ENCODE assay signal across 8 cellular contexts in the genomic region with DNA sequence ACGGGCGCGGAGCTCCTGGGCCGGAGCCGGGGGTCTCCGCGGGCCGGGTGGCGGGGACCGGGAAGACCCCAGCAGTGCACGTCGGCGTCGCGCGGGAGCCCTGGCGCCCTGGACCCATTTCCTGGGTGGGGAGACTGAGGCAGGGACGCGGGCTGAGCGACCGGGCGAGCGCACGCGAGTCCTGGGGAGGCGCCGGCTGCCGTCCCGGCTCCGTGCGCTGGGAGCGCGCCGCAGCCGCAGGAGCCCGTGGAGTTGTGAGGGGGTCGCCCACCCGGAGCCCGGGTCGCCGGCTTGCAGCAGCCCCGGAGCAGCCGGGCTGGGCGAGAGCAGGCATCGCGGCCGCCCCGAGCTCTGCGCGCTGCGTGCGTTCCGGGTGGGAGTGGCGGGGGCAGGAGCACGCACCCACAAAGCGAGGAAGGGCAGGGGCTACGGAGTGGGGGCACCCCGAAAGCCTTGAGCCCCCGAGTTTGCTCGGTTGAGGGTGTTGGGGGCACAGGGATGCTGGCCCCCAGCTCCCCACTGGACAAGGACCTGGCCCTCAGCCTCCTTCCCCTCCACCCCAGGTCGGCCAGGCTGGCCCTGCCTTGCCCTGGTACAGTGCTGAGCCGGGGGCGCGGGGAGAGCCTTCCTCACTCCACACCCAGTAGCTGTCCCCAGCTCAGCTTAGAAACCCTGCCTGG. TPM values are rescaled to one million over a fixed set of nuclear protein-coding genes. Genes with fewer than 3 reads are reported as not detected.
A peak's percentile ranks its signal among the peaks of the same experiment; 100 is the strongest.
DNase-seq lines count a peak whose midpoint lies in the region; ATAC-seq, FAIRE-seq and TF ChIP-seq lines count a peak whose summit lies in the region.

No MANE protein-coding gene starts in this region.

- no peaks in the 10 kb centered on the region for H3K9me3 Mint-ChIP-seq in CD4-positive, alpha-beta memory T cell
- no peaks in the 10 kb centered on the region for H3K9me3 Mint-ChIP-seq in type B pancreatic cell

- no peak overlapping the region for H3K27ac ChIP-seq in CD4-positive, alpha-beta memory T cell (ENCODE audit: low read depth, low read length)
- H3K27ac ChIP-seq in HL-60 (replicated peaks) = no peak overlapping the region
- no peak overlapping the region; the same call in 2 of the 3 replicates for H3K27ac ChIP-seq in K562 (ENCODE audit: extremely low read depth, low read depth, low read length)
- no peak overlapping the region for H3K27ac ChIP-seq in Karpas-422 (ENCODE audit: low read length)

- no peak for TF ChIP-seq CTCF in HL-60 (IDR thresholded peaks at IDR 0.05; ENCODE audit: insufficient read depth, low read length)
- TF ChIP-seq CTCF in K562 (IDR thresholded peaks at IDR 0.05 in 2 of 3, conservative IDR thresholded peaks at IDR 0.05 in 1 of 3; ENCODE audit: insufficient read depth in 2 of 3, low read depth in 1 of 3, low read length in 3 of 3) = no peak
- TF ChIP-seq CTCF in lower leg skin (IDR thresholded peaks at IDR 0.05) = no peak
- TF ChIP-seq CTCF in type B pancreatic cell (conservative IDR thresholded peaks at IDR 0.05) = no peak

- H3K27me3 Mint-ChIP-seq in CD4-positive, alpha-beta memory T cell = peaks cover 43 to 47% of the 10 kb centered on the region in 2 donors
- H3K27me3 Mint-ChIP-seq in type B pancreatic cell = peaks cover 51% of the 10 kb centered on the region

- peak overlapping the region in 7 of 8 donors; percentile 44 to 81 (median 66) for H3K4me3 Mint-ChIP-seq in CD4-positive, alpha-beta memory T cell
- peak overlapping the region; percentile 80 for H3K4me3 Mint-ChIP-seq in type B pancreatic cell

- TSS peak; percentile 65 for BruUV-seq in K562 (replicated peaks; lab: Mats Ljungman, UMichigan)

- under 1% methylated on average over 25 of the region's 64 CpGs for WGBS in K562 (ENCODE audit: insufficient coverage, low coverage, missing lambda C conversion rate)
- WGBS in lower leg skin, 2 donors = 1 to 2% methylated on average over 26 to 39 of the region's 64 CpGs

- ATAC-seq in K562 = peak; percentile 10; the same call in 1 of the 3 replicates

- no peaks in the 10 kb centered on the region for H3K9me3 ChIP-seq in CD4-positive, alpha-beta memory T cell (ENCODE audit: control insufficient read depth in 1 of 2, low read length in 2 of 2)
- H3K9me3 ChIP-seq in K562 (replicated peaks; ENCODE audit: control insufficient read depth, insufficient read depth, low read depth, low read length) (no peaks in the 10 kb centered on the region), Karpas-422 (ENCODE audit: low read length) (no peaks in the 10 kb centered on the region)

- no peaks in the 10 kb centered on the region for H3K9me1 ChIP-seq in K562 (ENCODE audit: control insufficient read depth, insufficient read depth, low read length)

- H3K9ac ChIP-seq in K562 (ENCODE audit: insufficient read depth in 1 of 2, low read depth in 2 of 2, low read length in 2 of 2) (peak overlapping the region; percentile 47 to 92), Karpas-422 (ENCODE audit: low read length) (no peak overlapping the region)

- TF ChIP-seq POLR2A in K562 (conservative IDR thresholded peaks at IDR 0.05) = no peak
- no peak for TF ChIP-seq POLR2A in lower leg skin (IDR thresholded peaks at IDR 0.05)

- H3K9me2 ChIP-seq in Karpas-422 (replicated peaks; ENCODE audit: insufficient read depth, low read length) = no peaks in the 10 kb centered on the region

- intact Hi-C loops in CD4-positive, alpha-beta memory T cell (cut with micrococcal nuclease) = no loop called here
- intact Hi-C loops in K562 (cut with micrococcal nuclease) = loop anchor here (10.0 kb wide), 1 partner anchor 914 kb away; no protein-coding TSS in a partner anchor
- intact Hi-C loops in lower leg skin (cut with DNase I; ENCODE audit: low total_unique reads) = no loop called here

- in situ Hi-C loops in K562 (cut with MboI) = loop anchor here (10.0 kb wide), 1 partner anchor 904 kb away; no protein-coding TSS in a partner anchor

- H2AFZ ChIP-seq in K562 (ENCODE audit: low read depth, low read length) (peak overlapping the region; percentile 25), Karpas-422 (ENCODE audit: low read length) (no peak overlapping the region)

- no peak for FAIRE-seq in K562 (lab: Jason Lieb, UNC)

- H4K20me1 ChIP-seq in K562 (replicated peaks; ENCODE audit: control insufficient read depth, insufficient read depth, low read length) (0 out of 2 replicates have a peak, but pooled peaks cover 17% of the 10 kb centered on the region), Karpas-422 (ENCODE audit: insufficient read depth, low read depth, low read length) (no peaks in the 10 kb centered on the region)

- no peak for TF ChIP-seq EP300 in K562 (IDR thresholded peaks at IDR 0.05; ENCODE audit: low read length)

- no peaks in the 10 kb centered on the region for H3K36me3 ChIP-seq in CD4-positive, alpha-beta memory T cell (ENCODE audit: insufficient read depth, low read length)
- H3K36me3 ChIP-seq in K562 (ENCODE audit: control insufficient read depth, insufficient read depth, low read length) (no peaks in the 10 kb centered on the region), Karpas-422 (ENCODE audit: insufficient read depth, low read length) (no peaks in the 10 kb centered on the region)

- no peak overlapping the region for H3K27ac Mint-ChIP-seq in CD4-positive, alpha-beta memory T cell
- no peak overlapping the region for H3K27ac Mint-ChIP-seq in type B pancreatic cell

- CTCF ChIA-PET in CD4-positive, alpha-beta memory T cell (lab: Charles Lee; ENCODE audit: partially characterized antibody) = no interaction called here
- CTCF ChIA-PET in K562 (lab: Yijun Ruan, JAX; ENCODE audit: low intra/inter-chr PET ratio) = interaction anchor here (0.5 to 2.1 kb wide), 3 partner anchors 122 to 725 kb away, joined by 3 to 11 read pairs (median 4); no protein-coding TSS in a partner anchor

- POLR2A ChIA-PET in CD4-positive, alpha-beta memory T cell (lab: Charles Lee; ENCODE audit: partially characterized antibody) = no interaction called here
- POLR2A ChIA-PET in K562 (lab: Yijun Ruan, JAX) = interaction anchor here (0.9 to 1.0 kb wide), 2 partner anchors 11 to 15 kb away, joined by 3 read pairs; no protein-coding TSS in a partner anchor

- no peaks in the 10 kb centered on the region for H3K36me3 Mint-ChIP-seq in CD4-positive, alpha-beta memory T cell
- H3K36me3 Mint-ChIP-seq in type B pancreatic cell = no peaks in the 10 kb centered on the region

- H3K79me2 ChIP-seq in K562 (ENCODE audit: control insufficient read depth, insufficient read depth, low read length) (peaks cover 21% of the 10 kb centered on the region), Karpas-422 (ENCODE audit: low read length) (no peaks in the 10 kb centered on the region)

- no peak for DNase-seq in CD4-positive, alpha-beta memory T cell
- DNase-seq in HL-60 (ENCODE audit: low read depth in 1 of 2, low spot score in 1 of 2) (no peak), K562 (ENCODE audit: extremely low read depth in 1 of 4, low spot score in 3 of 4) (peak in 2 of 4 experiments; percentile 52 to 55), lower leg skin (ENCODE audit: low spot score in 2 of 2) (no peak), type B pancreatic cell (ENCODE audit: extremely low spot score, unreplicated experiment) (peak; percentile 72), putamen (ENCODE audit: low spot score) (no peak), Karpas-422 (no peak), NCI-H82 treated with DMSO at 0.1 percent for 48 hours (lab: John Stamatoyannopoulos, UW; ENCODE audit: unreplicated experiment) (no peak)

- peaks cover 2 to 13% (median 12%) of the 10 kb centered on the region in 4 donors for H3K4me1 Mint-ChIP-seq in CD4-positive, alpha-beta memory T cell
- peaks cover 5% of the 10 kb centered on the region for H3K4me1 Mint-ChIP-seq in type B pancreatic cell (ENCODE audit: unreplicated experiment)

- H3K4me2 ChIP-seq in K562 (ENCODE audit: insufficient read depth, low read length) (peak overlapping the region; percentile 63), Karpas-422 (ENCODE audit: low read depth, low read length, poor library complexity, severe bottlenecking) (no peak overlapping the region)

- H3K27me3 ChIP-seq in CD4-positive, alpha-beta memory T cell (ENCODE audit: insufficient read depth, low read length) = peaks cover 28% of the 10 kb centered on the region
- H3K27me3 ChIP-seq in HL-60 (ENCODE audit: insufficient read depth, poor library complexity, severe bottlenecking) (peaks cover 53% of the 10 kb centered on the region), K562 (ENCODE audit: control insufficient read depth in 2 of 2, insufficient read depth in 2 of 2, low read length in 2 of 2) (peaks cover 10 to 30% of the 10 kb centered on the region in 2 experiments; a peak in 4 of 5 replicates), Karpas-422 (ENCODE audit: low read length) (no peaks in the 10 kb centered on the region)

- no peak for TF ChIP-seq RAD21 in K562 (CRISPR knock-in tag; conservative IDR thresholded peaks at IDR 0.05 in 1 of 2, IDR thresholded peaks at IDR 0.05 in 1 of 2)

- peaks cover 22% of the 10 kb centered on the region for H3K4me1 ChIP-seq in CD4-positive, alpha-beta memory T cell (ENCODE audit: insufficient read depth, low read length)
- peaks cover 12 to 58% of the 10 kb centered on the region in 2 experiments; a peak in 4 of 5 replicates for H3K4me1 ChIP-seq in K562 (replicated peaks in 1 of 2; ENCODE audit: control insufficient read depth in 2 of 2, insufficient read depth in 2 of 2, low read length in 2 of 2)
- H3K4me1 ChIP-seq in Karpas-422 (ENCODE audit: low read length) = no peaks in the 10 kb centered on the region

- H3K4me3 ChIP-seq in CD4-positive, alpha-beta memory T cell (ENCODE audit: low read length in 2 of 2) = no peak overlapping the region
- H3K4me3 ChIP-seq in HL-60 (replicated peaks; ENCODE audit: insufficient read depth, low read length) (peak overlapping the region; percentile 71), K562 (peak overlapping the region; percentile 54), lower leg skin (ENCODE audit: low read depth, poor library complexity, severe bottlenecking) (peak overlapping the region; percentile 35), Karpas-422 (ENCODE audit: low read length) (no peak overlapping the region)

RNA-seq across cellular contexts. Expression of a gene that starts 0.6 kb away (rescaled TPM):
- total RNA-seq in CD4-positive, alpha-beta memory T cell = under 1 TPM; 0.32 to 0.94 TPM
- not detected for polyA plus RNA-seq in CD4-positive, alpha-beta memory T cell
- 65.7 and 167 TPM in 2 replicates for total RNA-seq in K562 (2011; cell fraction: chromatin; rRNA removed; ENCODE audit: low replicate concordance)
- 84.0 and 92.2 TPM in 2 replicates for total RNA-seq in K562 (2011; cell fraction: nucleolus; rRNA removed)
- 68.9 and 73.7 TPM in 2 replicates for total RNA-seq in K562 (2011; cell fraction: nucleoplasm; rRNA removed)
- 12.7 and 17.5 TPM in 2 replicates for total RNA-seq in K562 (2014; rRNA removed)
- total RNA-seq in K562 (2014; rRNA removed; fragmentation: Illumina TruSeq; extraction: Trizol) = 0.93 and 1.1 TPM in 2 replicates
- total RNA-seq in K562 (2015; rRNA removed; fragmentation: Illumina TruSeq; extraction: Trizol) = 4.0 and 4.6 TPM in 2 replicates
- total RNA-seq in K562 (2021) = 18.0 and 20.1 TPM in 2 replicates
- polyA plus RNA-seq in K562 (2011; rRNA removed) = 17.1 and 57.8 TPM in 2 replicates
- 29.3 and 39.3 TPM in 2 replicates for polyA plus RNA-seq in K562 (2011; cell fraction: cytosol; rRNA removed)
- polyA plus RNA-seq in K562 (2011; cell fraction: nucleus; rRNA removed) = 170 and 193 TPM in 2 replicates
- polyA plus RNA-seq in K562 (2012) = 17.2 and 26.5 TPM in 2 replicates
- polyA plus RNA-seq in K562 (2014; fragmentation: Illumina TruSeq; extraction: Trizol) = 5.0 and 11.6 TPM in 2 replicates
- not detected for polyA plus RNA-seq in K562 (2014; fragmentation: Nextera tagmentation; extraction: Ambion mirVana)
- polyA plus RNA-seq in K562 (2014; rRNA removed) = 21.2 and 24.1 TPM in 2 replicates
- 4.9 and 7.1 TPM in 2 replicates for polyA minus RNA-seq in K562 (2011; rRNA and poly(A)+ RNA removed)
- polyA minus RNA-seq in K562 (2011; cell fraction: cytosol; rRNA and poly(A)+ RNA removed) = 13.5 and 30.6 TPM in 2 replicates
- polyA minus RNA-seq in K562 (2011; cell fraction: nucleus; rRNA and poly(A)+ RNA removed) = 25.7 and 56.9 TPM in 2 replicates
- 10 to 100 TPM in 1 of 4 donors, 1 to 10 TPM in 3; 5.4 to 11.6 (median 5.7) TPM for total RNA-seq in lower leg skin
- total RNA-seq in type B pancreatic cell (ENCODE audit: low replicate concordance) = 14.1 and 26.8 TPM in 2 replicates
- not detected in 2 replicates for total RNA-seq in Karpas-422 (2014; rRNA removed; shearing (Covaris generic); ENCODE audit: low replicate concordance)

Comparison
In these comparisons a context has a peak if more than half of its experiments do, and no peak if none do; other contexts are left out.
1. H3K4me3 ChIP-seq: peak in HL-60 (single experiment), K562 (single experiment) and lower leg skin (single experiment); none in CD4-positive, alpha-beta memory T cell (0 of 2) and Karpas-422 (single experiment).